ENCODE assay signal across 18 cellular contexts in genomic region chr1:198774418-198774817, GRCh38.
A peak's percentile ranks its signal among the peaks of the same experiment; 100 is the strongest.
DNase-seq lines count a peak whose midpoint lies in the region; ATAC-seq and TF ChIP-seq lines count a peak whose summit lies in the region.
"Had no signal": no experiment of that assay in that cellular context is flagged by ENCODE, and none has a peak within 500 bp of the region (broad histone marks: within the 10 kb centered on the region; RNA-seq: fewer than 3 reads in every experiment).

No MANE protein-coding gene starts in this region.

- WGBS in IMR-90 (ENCODE audit: extremely low coverage in 2 of 2, insufficient read length in 1 of 2), 2 experiments: 100% methylated on average over 1 of the region's 2 CpGs; no CpG with 5 or more reads in 1 of the 2 experiments

- ATAC-seq in IMR-90 (ENCODE audit: low read depth): no peak
- no peak for ATAC-seq in HG02973 (IDR thresholded peaks at IDR 0.05; ENCODE audit: unreplicated experiment)
- ATAC-seq: CD8-positive, alpha-beta T cell; GM12878 had no signal

- no peaks in the 10 kb centered on the region for H4K20me1 ChIP-seq in IMR-90 (ENCODE audit: insufficient read depth, low read length)
- H4K20me1 ChIP-seq: BLaER1 treated with 17β-estradiol and CSF1 and Interleukin-3, amounts not matched to agents 10 nM and 100 nM had no signal

- no peaks in the 10 kb centered on the region for H3K79me1 ChIP-seq in IMR-90 (ENCODE audit: low read depth in 1 of 2, low read length in 2 of 2)

- H3K4me3 ChIP-seq in A673 (ENCODE audit: low read depth, low read length, poor library complexity, severe bottlenecking): no peak overlapping the region
- H3K4me3 ChIP-seq in IMR-90 (ENCODE audit: insufficient read depth, low read depth, low read length): no peak overlapping the region
- H3K4me3 ChIP-seq: BLaER1 treated with 17β-estradiol and CSF1 and Interleukin-3, amounts not matched to agents 10 nM and 100 nM; GM12878; HAP-1 had no signal

- no peaks in the 10 kb centered on the region for H3K36me3 Mint-ChIP-seq in dendritic cell treated with granulocyte-macrophage colony-stimulating factor and Interleukin-4, amounts not matched to agents 40 ng/mL and 50 ng/mL, for 4 days (ENCODE audit: low read depth)
- H3K36me3 Mint-ChIP-seq: CD8-positive, alpha-beta T cell had no signal

- dilution Hi-C loops in IMR-90 (cut with HindIII; ENCODE audit: low sequenced_read_pairs, unreplicated experiment): no loop called here

- no peak for TF ChIP-seq CTCF in A673 (conservative IDR thresholded peaks at IDR 0.05; ENCODE audit: low read depth, low read length)
- TF ChIP-seq CTCF in IMR-90 (conservative IDR thresholded peaks at IDR 0.05; ENCODE audit: low read depth, low read length): no peak

- no peak overlapping the region for H2BK15ac ChIP-seq in IMR-90 (ENCODE audit: low read depth, low read length)

- peaks cover 38% of the 10 kb centered on the region for H3K4me1 Mint-ChIP-seq in dendritic cell treated with granulocyte-macrophage colony-stimulating factor and Interleukin-4, amounts not matched to agents 40 ng/mL and 50 ng/mL, for 4 days (ENCODE audit: low read depth)
- H3K4me1 Mint-ChIP-seq: B cell had no signal

- H3K9me3 ChIP-seq in A673 (ENCODE audit: low read depth, low read length, poor library complexity, severe bottlenecking) (no peaks in the 10 kb centered on the region), IMR-90 (ENCODE audit: control insufficient read depth, insufficient read depth, low read length) (no peaks in the 10 kb centered on the region)
- H3K9me3 ChIP-seq: HAP-1 had no signal

- H2BK120ac ChIP-seq in IMR-90 (ENCODE audit: low read depth, low read length): no peak overlapping the region

- H3K9me1 ChIP-seq in IMR-90 (ENCODE audit: insufficient read depth, low read length): no peaks in the 10 kb centered on the region; the same call in 1 of the 2 replicates

- no peaks in the 10 kb centered on the region for H3K9me3 Mint-ChIP-seq in dendritic cell treated with granulocyte-macrophage colony-stimulating factor and Interleukin-4, amounts not matched to agents 40 ng/mL and 50 ng/mL, for 4 days
- H3K9me3 Mint-ChIP-seq: CD8-positive, alpha-beta T cell had no signal

- no peak overlapping the region for H2AK9ac ChIP-seq in IMR-90 (replicated peaks; ENCODE audit: low read depth, low read length, poor library complexity)

- TF ChIP-seq RAD21 in IMR-90 (IDR thresholded peaks at IDR 0.05; ENCODE audit: low read length): no peak

- H3K9ac ChIP-seq in IMR-90 (ENCODE audit: low read depth, low read length): no peak overlapping the region
- H3K9ac ChIP-seq: BLaER1 treated with 17β-estradiol and CSF1 and Interleukin-3, amounts not matched to agents 10 nM and 100 nM; KMS-11 had no signal

- H3K4me2 ChIP-seq in IMR-90 (ENCODE audit: low read depth, low read length): no peak overlapping the region
- H3K4me2 ChIP-seq: KMS-11 had no signal

- no peaks in the 10 kb centered on the region for H3K36me3 ChIP-seq in A673 (ENCODE audit: insufficient read depth, low read length, poor library complexity, severe bottlenecking)
- no peaks in the 10 kb centered on the region for H3K36me3 ChIP-seq in IMR-90 (ENCODE audit: control insufficient read depth, insufficient read depth, low read length)
- H3K36me3 ChIP-seq: BLaER1 treated with 17β-estradiol and CSF1 and Interleukin-3, amounts not matched to agents 10 nM and 100 nM; HAP-1 had no signal

- H3K23ac ChIP-seq in IMR-90 (ENCODE audit: low read depth, low read length): no peak overlapping the region

- no peak overlapping the region for H2AFZ ChIP-seq in IMR-90 (replicated peaks; ENCODE audit: low read length, poor library complexity)

- no peak overlapping the region for H3K56ac ChIP-seq in IMR-90 (ENCODE audit: extremely low read depth, insufficient read depth, low read length)

- no peak overlapping the region for H3K4ac ChIP-seq in IMR-90 (ENCODE audit: low read depth, low read length)

- H4K8ac ChIP-seq in IMR-90 (ENCODE audit: low read depth in 2 of 2, low read length in 2 of 2): no peak overlapping the region

- H3K27me3 ChIP-seq in A673 (replicated peaks; ENCODE audit: insufficient read depth, low read depth, low read length, poor library complexity): no peaks in the 10 kb centered on the region
- no peaks in the 10 kb centered on the region for H3K27me3 ChIP-seq in IMR-90 (ENCODE audit: control insufficient read depth, insufficient read depth, low read length)
- H3K27me3 ChIP-seq: BLaER1 treated with 17β-estradiol and CSF1 and Interleukin-3, amounts not matched to agents 10 nM and 100 nM had no signal

- no peak overlapping the region for H4K5ac ChIP-seq in IMR-90 (ENCODE audit: low read depth, low read length)

- no peak for DNase-seq in A673 (ENCODE audit: low spot score)
- DNase-seq in IMR-90: no peak
- no peak for DNase-seq in stimulated activated CD8-positive, alpha-beta memory T cell treated with anti-CD3 and anti-CD28 coated beads, Interleukin-4, amount 100 ng/mL, for 48 hours
- no peak for DNase-seq in AML-193 (lab: John Stamatoyannopoulos, UW)
- DNase-seq: Calu3; CD8-positive, alpha-beta T cell; DMS 273 treated with DMSO at 0.1 percent for 48 hours; DMS53; DND-41; EL had no signal

- POLR2A ChIA-PET in A673 (lab: Charles Lee; ENCODE audit: low non-redundant PET): no interaction called here
- POLR2A ChIA-PET in IMR-90 (lab: Charles Lee; ENCODE audit: unreplicated experiment): no interaction called here

- no peak overlapping the region for H2AK5ac ChIP-seq in IMR-90 (ENCODE audit: low read depth, low read length)

- H3K18ac ChIP-seq in IMR-90 (ENCODE audit: low read depth, low read length): no peak overlapping the region

- H3K27me3 Mint-ChIP-seq in dendritic cell treated with granulocyte-macrophage colony-stimulating factor and Interleukin-4, amounts not matched to agents 40 ng/mL and 50 ng/mL, for 4 days: no peaks in the 10 kb centered on the region
- H3K27me3 Mint-ChIP-seq: B cell had no signal

- in situ Hi-C loops in IMR-90 (cut with MboI; ENCODE audit: low sequenced_read_pairs): loop anchor here (25.0 kb wide), 2 partner anchors 688 to 1738 kb away; no protein-coding TSS in a partner anchor

- H2BK5ac ChIP-seq in IMR-90 (ENCODE audit: low read depth, low read length, poor library complexity, severe bottlenecking): no peak overlapping the region

- TF ChIP-seq POLR2A in IMR-90 (IDR thresholded peaks at IDR 0.05; ENCODE audit: low read depth, low read length): no peak

- no peak overlapping the region for H2BK20ac ChIP-seq in IMR-90 (ENCODE audit: low read depth, low read length)

- peak overlapping the region; percentile 16 for H3K27ac ChIP-seq in A673 (ENCODE audit: low read depth, low read length, poor library complexity, severe bottlenecking)
- H3K27ac ChIP-seq in IMR-90 (ENCODE audit: insufficient read depth, low read length): no peak overlapping the region
- H3K27ac ChIP-seq: HL-60, KMS-11 had no signal

- no TSS peak for BruUV-seq in A673 (replicated peaks; lab: Mats Ljungman, UMichigan)
- no TSS peak for BruUV-seq in IMR-90 (replicated peaks; lab: Mats Ljungman, UMichigan)

- H3K4me1 ChIP-seq in A673 (ENCODE audit: insufficient read depth, low read length, poor library complexity, severe bottlenecking) (peaks cover 39% of the 10 kb centered on the region), IMR-90 (ENCODE audit: control insufficient read depth, insufficient read depth, low read length) (peaks cover 11% of the 10 kb centered on the region)
- H3K4me1 ChIP-seq: HAP-1 had no signal

- intact Hi-C loops in A673 (cut with micrococcal nuclease; ENCODE audit: unreplicated experiment) (loop anchor here (5.0 to 10.0 kb wide), 4 partner anchors 120 to 778 kb away; no protein-coding TSS in a partner anchor), IMR-90 (cut with micrococcal nuclease) (loop anchor here (5.0 to 10.0 kb wide), 5 partner anchors 163 to 1740 kb away; no protein-coding TSS in a partner anchor)
- intact Hi-C loops in dendritic cell treated with granulocyte-macrophage colony-stimulating factor and Interleukin-4, amounts not matched to agents 40 ng/mL and 50 ng/mL, for 4 days (cut with micrococcal nuclease): loop anchor here (5.0 to 10.0 kb wide), 2 partner anchors 468 to 690 kb away; no protein-coding TSS in a partner anchor

- H3K27ac Mint-ChIP-seq in dendritic cell treated with granulocyte-macrophage colony-stimulating factor and Interleukin-4, amounts not matched to agents 40 ng/mL and 50 ng/mL, for 4 days: peak overlapping the region; percentile 12
- H3K27ac Mint-ChIP-seq: B cell; CD8-positive, alpha-beta T cell had no signal

- no peak overlapping the region for H3K4me3 Mint-ChIP-seq in dendritic cell treated with granulocyte-macrophage colony-stimulating factor and Interleukin-4, amounts not matched to agents 40 ng/mL and 50 ng/mL, for 4 days
- H3K4me3 Mint-ChIP-seq: B cell; CD8-positive, alpha-beta T cell had no signal

- H4K91ac ChIP-seq in IMR-90 (ENCODE audit: insufficient read depth, low read depth, low read length): no peak overlapping the region

- CTCF ChIA-PET in A673 (lab: Charles Lee) (no interaction called here), IMR-90 (lab: Yijun Ruan, JAX) (no interaction called here)

- no peak overlapping the region for H3K14ac ChIP-seq in IMR-90 (replicated peaks; ENCODE audit: low read depth, low read length)

TF ChIP-seq in IMR-90, 13 proteins besides CTCF, POLR2A, EP300 and RAD21:
- TF ChIP-seq NFE2L2 (IDR thresholded peaks at IDR 0.05; ENCODE audit: low read depth, low read length) (no peak), MAFK (IDR thresholded peaks at IDR 0.05; ENCODE audit: low read depth, low read length) (peak; percentile 71), RCOR1 (IDR thresholded peaks at IDR 0.05; ENCODE audit: insufficient replicate concordance, low read length) (no peak)
